25 cellular contexts compared by ENCODE assay signal in the genomic region with DNA sequence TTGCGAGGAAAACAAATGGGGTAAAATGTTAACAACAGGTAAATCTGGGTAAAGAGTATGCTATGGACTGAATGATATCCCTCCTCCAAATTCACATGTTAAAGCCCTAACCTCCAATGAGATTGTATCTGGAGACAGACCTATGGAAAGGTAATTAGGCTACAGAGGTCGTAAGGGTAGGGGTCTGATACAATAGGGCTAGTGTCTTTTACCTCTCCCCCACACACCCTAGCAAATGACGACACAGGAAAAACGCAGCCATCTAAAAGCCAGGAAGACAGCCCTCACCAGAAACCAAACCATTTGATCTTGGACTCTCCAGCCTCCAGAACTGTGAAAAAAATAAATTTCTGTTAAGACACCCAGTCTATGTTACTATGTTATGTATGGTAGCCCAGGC. TPM values are rescaled to one million over a fixed set of nuclear protein-coding genes. Genes with fewer than 3 reads are reported as not detected.
A peak's percentile ranks its signal among the peaks of the same experiment; 100 is the strongest.
DNase-seq lines count a peak whose midpoint lies in the region; ATAC-seq and TF ChIP-seq lines count a peak whose summit lies in the region.
"Had no signal": no experiment of that assay in that cellular context is flagged by ENCODE, and none has a peak within 500 bp of the region (broad histone marks: within the 10 kb centered on the region; RNA-seq: fewer than 3 reads in every experiment).

No MANE protein-coding gene starts in this region.

- no CpG with 5 or more reads among the region's 4 CpGs for WGBS in mesendoderm (ENCODE audit: extremely low coverage, insufficient coverage, low lambda C conversion rate)

- H3K27me3 Mint-ChIP-seq in activated T-helper 1 cell treated with anti-CD3 and anti-CD28 coated beads, Interleukin-12 subunit alpha, Interleukin-12 subunit beta, Interleukin-2, Interleukin-4 antibody, amounts not matched to agents 30 ng/mL and 10 ng/mL and 1 ng/mL, durations not matched to agents 14 hours and 24 hours and 36 hours (ENCODE audit: insufficient read depth) = no peaks in the 10 kb centered on the region
- H3K27me3 Mint-ChIP-seq: activated CD4-positive, alpha-beta T cell treated with anti-CD3 and anti-CD28 coated beads, Interleukin-2, amount 10 ng/mL, durations not matched to agents 7 days and 5 days; activated naive CD8-positive, alpha-beta T cell treated with anti-CD3 and anti-CD28 coated beads, Interleukin-2, amount 50 U/mL, for 24 hours; naive B cell; stimulated activated memory B cell treated with anti-CD40 and anti-IgM and Interleukin-4, amounts not matched to agents 10 μg/mL and 1 μg/mL and 100 μg/mL, for 72 hours had no signal

- peaks cover 57% of the 10 kb centered on the region for H3K4me1 ChIP-seq in ACC112 (ENCODE audit: control insufficient read depth, insufficient read depth, low read length, unreplicated experiment)
- peaks cover 15% of the 10 kb centered on the region for H3K4me1 ChIP-seq in HUES48 (ENCODE audit: control insufficient read depth, insufficient read depth, low read length)
- peaks cover 6% of the 10 kb centered on the region for H3K4me1 ChIP-seq in mesendoderm (ENCODE audit: control insufficient read depth, low read depth, low read length)
- H3K4me1 ChIP-seq: BE2C had no signal

- H4K8ac ChIP-seq in mesendoderm (ENCODE audit: low read depth, low read length) = no peak overlapping the region

- H3K4ac ChIP-seq in mesendoderm (ENCODE audit: low read depth, low read length) = no peak overlapping the region

- no peak overlapping the region for H3K4me3 Mint-ChIP-seq in activated T-helper 1 cell treated with anti-CD3 and anti-CD28 coated beads, Interleukin-12 subunit alpha, Interleukin-12 subunit beta, Interleukin-2, Interleukin-4 antibody, amounts not matched to agents 30 ng/mL and 10 ng/mL and 1 ng/mL, durations not matched to agents 14 hours and 24 hours and 36 hours
- H3K4me3 Mint-ChIP-seq: activated CD4-positive, alpha-beta T cell treated with anti-CD3 and anti-CD28 coated beads, Interleukin-2, amount 10 ng/mL, durations not matched to agents 7 days and 5 days; activated naive CD8-positive, alpha-beta T cell treated with anti-CD3 and anti-CD28 coated beads, Interleukin-2, amount 50 U/mL, for 24 hours; CD8-positive, alpha-beta memory T cell; mesothelial cell of epicardium; naive B cell; stimulated activated memory B cell treated with anti-CD40 and anti-IgM and Interleukin-4, amounts not matched to agents 10 μg/mL and 1 μg/mL and 100 μg/mL, for 72 hours had no signal

- H3K79me1 ChIP-seq in mesendoderm (ENCODE audit: low read length) = no peaks in the 10 kb centered on the region

- no peak overlapping the region for H2AK5ac ChIP-seq in mesendoderm (ENCODE audit: low read length)

- peaks cover 17% of the 10 kb centered on the region for H3K36me3 Mint-ChIP-seq in activated T-helper 1 cell treated with anti-CD3 and anti-CD28 coated beads, Interleukin-12 subunit alpha, Interleukin-12 subunit beta, Interleukin-2, Interleukin-4 antibody, amounts not matched to agents 30 ng/mL and 10 ng/mL and 1 ng/mL, durations not matched to agents 14 hours and 24 hours and 36 hours (ENCODE audit: low read depth)

- peaks cover 7% of the 10 kb centered on the region for H3K79me2 ChIP-seq in ACC112 (ENCODE audit: control insufficient read depth, insufficient read depth, low read length, unreplicated experiment)
- no peaks in the 10 kb centered on the region for H3K79me2 ChIP-seq in mesendoderm (ENCODE audit: control insufficient read depth, insufficient read depth, low read length)

- intact Hi-C loops in activated T-helper 1 cell treated with anti-CD3 and anti-CD28 coated beads, Interleukin-12 subunit alpha, Interleukin-12 subunit beta, Interleukin-2, Interleukin-4 antibody, amounts not matched to agents 30 ng/mL and 10 ng/mL and 1 ng/mL, durations not matched to agents 14 hours and 24 hours and 36 hours (cut with micrococcal nuclease) = no loop called here
- intact Hi-C loops in head of caudate nucleus (cut with DNase I) = no loop called here

- H3K4me1 Mint-ChIP-seq in activated T-helper 1 cell treated with anti-CD3 and anti-CD28 coated beads, Interleukin-12 subunit alpha, Interleukin-12 subunit beta, Interleukin-2, Interleukin-4 antibody, amounts not matched to agents 30 ng/mL and 10 ng/mL and 1 ng/mL, durations not matched to agents 14 hours and 24 hours and 36 hours (ENCODE audit: low read depth) = peaks cover 28% of the 10 kb centered on the region

- in situ Hi-C loops in brain microvascular endothelial cell (cut with HindIII; ENCODE audit: low pct_ligation_motif_present, low sequenced_read_pairs) (no loop called here), GM13977 (cut with MboI; ENCODE audit: low pct_unique_long_range_greater_than_20kb, low sequenced_read_pairs, unreplicated experiment) (no loop called here)

- H2BK5ac ChIP-seq in mesendoderm (ENCODE audit: low read length) = no peak overlapping the region

- H3K9me3 ChIP-seq in HUES48 (ENCODE audit: control insufficient read depth, insufficient read depth, low read length) = no peaks in the 10 kb centered on the region
- H3K9me3 ChIP-seq: BE2C, left ventricle myocardium inferior, transverse colon had no signal

- no peak overlapping the region for H3K9ac ChIP-seq in HUES48 (ENCODE audit: low read depth, low read length)
- no peak overlapping the region for H3K9ac ChIP-seq in mesendoderm (ENCODE audit: low read length)

- no peak overlapping the region for H3K27ac ChIP-seq in ACC112 (ENCODE audit: low read depth, low read length)
- H3K27ac ChIP-seq in HUES48 (ENCODE audit: low read depth, low read length) = peak overlapping the region; percentile 46
- H3K27ac ChIP-seq in brain microvascular endothelial cell = peak overlapping the region; percentile 87
- no peak overlapping the region for H3K27ac ChIP-seq in mesendoderm (ENCODE audit: low read depth, low read length)

- DNase-seq in brain microvascular endothelial cell (no peak), mesendoderm (peak; percentile 36), head of caudate nucleus (no peak), GM13977 (ENCODE audit: low spot score) (no peak)
- no peak for DNase-seq in activated T-helper 1 cell treated with anti-CD3 and anti-CD28 coated beads, Interleukin-12 subunit alpha, Interleukin-12 subunit beta, Interleukin-2, Interleukin-4 antibody, amounts not matched to agents 30 ng/mL and 10 ng/mL and 1 ng/mL, durations not matched to agents 14 hours and 24 hours and 36 hours (ENCODE audit: low spot score)
- DNase-seq: activated CD4-positive, alpha-beta T cell treated with anti-CD3 and anti-CD28 coated beads, Interleukin-2, amount 10 ng/mL, durations not matched to agents 7 days and 5 days; activated gamma-delta T cell treated with Interleukin-2 at 50 U/mL for 16 hours; activated naive CD8-positive, alpha-beta T cell treated with anti-CD3 and anti-CD28 coated beads, Interleukin-2, amount 50 U/mL, for 24 hours; activated T-cell treated with anti-CD3 and anti-CD28 coated beads, Interleukin-2, amount 50 U/mL, for 1 hour; BE2C; CD8-positive, alpha-beta memory T cell; H7; left ventricle myocardium inferior; naive B cell; NCI-H1092; NCI-H1694; NCI-H2171; T-helper 1 cell; transverse colon had no signal

- H3K9me3 Mint-ChIP-seq in activated T-helper 1 cell treated with anti-CD3 and anti-CD28 coated beads, Interleukin-12 subunit alpha, Interleukin-12 subunit beta, Interleukin-2, Interleukin-4 antibody, amounts not matched to agents 30 ng/mL and 10 ng/mL and 1 ng/mL, durations not matched to agents 14 hours and 24 hours and 36 hours = no peaks in the 10 kb centered on the region
- H3K9me3 Mint-ChIP-seq: activated CD4-positive, alpha-beta T cell treated with anti-CD3 and anti-CD28 coated beads, Interleukin-2, amount 10 ng/mL, durations not matched to agents 7 days and 5 days; activated naive CD8-positive, alpha-beta T cell treated with anti-CD3 and anti-CD28 coated beads, Interleukin-2, amount 50 U/mL, for 24 hours; CD8-positive, alpha-beta memory T cell; mesothelial cell of epicardium; naive B cell; stimulated activated memory B cell treated with anti-CD40 and anti-IgM and Interleukin-4, amounts not matched to agents 10 μg/mL and 1 μg/mL and 100 μg/mL, for 72 hours had no signal

- H3K36me3 ChIP-seq in ACC112 (ENCODE audit: insufficient read depth, low read length) = peaks cover 14% of the 10 kb centered on the region
- peaks cover 17% of the 10 kb centered on the region for H3K36me3 ChIP-seq in HUES48 (ENCODE audit: control insufficient read depth, insufficient read depth, low read length)
- no peaks in the 10 kb centered on the region for H3K36me3 ChIP-seq in brain microvascular endothelial cell (replicated peaks)
- no peaks in the 10 kb centered on the region for H3K36me3 ChIP-seq in mesendoderm (ENCODE audit: control insufficient read depth, insufficient read depth, low read length)

- H4K5ac ChIP-seq in mesendoderm (ENCODE audit: low read length) = no peak overlapping the region

- no peak overlapping the region for H2AFZ ChIP-seq in ACC112 (ENCODE audit: low read length, unreplicated experiment)

- no peak overlapping the region for H2BK120ac ChIP-seq in mesendoderm (ENCODE audit: low read depth, low read length)

- H3K23ac ChIP-seq in mesendoderm (ENCODE audit: low read length) = no peak overlapping the region

- no peak overlapping the region for H3K4me2 ChIP-seq in mesendoderm (ENCODE audit: low read length)

- H3K27ac Mint-ChIP-seq in activated T-helper 1 cell treated with anti-CD3 and anti-CD28 coated beads, Interleukin-12 subunit alpha, Interleukin-12 subunit beta, Interleukin-2, Interleukin-4 antibody, amounts not matched to agents 30 ng/mL and 10 ng/mL and 1 ng/mL, durations not matched to agents 14 hours and 24 hours and 36 hours = no peak overlapping the region
- H3K27ac Mint-ChIP-seq: activated CD4-positive, alpha-beta T cell treated with anti-CD3 and anti-CD28 coated beads, Interleukin-2, amount 10 ng/mL, durations not matched to agents 7 days and 5 days; activated naive CD8-positive, alpha-beta T cell treated with anti-CD3 and anti-CD28 coated beads, Interleukin-2, amount 50 U/mL, for 24 hours; mesothelial cell of epicardium; stimulated activated memory B cell treated with anti-CD40 and anti-IgM and Interleukin-4, amounts not matched to agents 10 μg/mL and 1 μg/mL and 100 μg/mL, for 72 hours had no signal

- H3K27me3 ChIP-seq in ACC112 (ENCODE audit: insufficient read depth, low read length) (no peaks in the 10 kb centered on the region), HUES48 (ENCODE audit: control insufficient read depth, insufficient read depth, low read length) (no peaks in the 10 kb centered on the region), brain microvascular endothelial cell (replicated peaks) (no peaks in the 10 kb centered on the region), mesendoderm (ENCODE audit: insufficient read depth, low read length, poor library complexity) (no peaks in the 10 kb centered on the region)
- H3K27me3 ChIP-seq: BE2C, dorsolateral prefrontal cortex, transverse colon had no signal

- H2BK15ac ChIP-seq in mesendoderm (replicated peaks; ENCODE audit: low read depth) = no peak overlapping the region

- ATAC-seq in HG02981 (IDR thresholded peaks at IDR 0.05; ENCODE audit: unreplicated experiment) = no peak
- ATAC-seq: activated naive CD8-positive, alpha-beta T cell treated with anti-CD3 and anti-CD28 coated beads, Interleukin-2, amount 50 U/mL, for 24 hours; stimulated activated memory B cell treated with anti-CD40 and anti-IgM and Interleukin-4, amounts not matched to agents 10 μg/mL and 1 μg/mL and 100 μg/mL, for 72 hours had no signal

- peak overlapping the region; percentile 48 for H3K4me3 ChIP-seq in ACC112 (ENCODE audit: low read depth, low read length)
- no peak overlapping the region for H3K4me3 ChIP-seq in HUES48 (ENCODE audit: low read depth, low read length)
- no peak overlapping the region for H3K4me3 ChIP-seq in brain microvascular endothelial cell (ENCODE audit: low read depth, low read length)
- no peak overlapping the region for H3K4me3 ChIP-seq in mesendoderm (ENCODE audit: low read length)
- H3K4me3 ChIP-seq: left ventricle myocardium inferior, transverse colon had no signal

- H3K56ac ChIP-seq in mesendoderm (ENCODE audit: low read length) = no peak overlapping the region

- no peak overlapping the region for H3K18ac ChIP-seq in mesendoderm (ENCODE audit: low read length)

- no peak for TF ChIP-seq CTCF in brain microvascular endothelial cell (IDR thresholded peaks at IDR 0.05; ENCODE audit: low read depth, low read length, missing control alignments)
- TF ChIP-seq CTCF in GM13977 (IDR thresholded peaks at IDR 0.05; ENCODE audit: extremely low read depth, insufficient read depth, missing control alignments) = no peak

RNA-seq across cellular contexts. Expression of gene CILK1, which starts 17.1 kb away (rescaled TPM):
- polyA plus RNA-seq in mesendoderm (2013, experiment 1 of 2) = 11.5 TPM
- 11.1 TPM for polyA plus RNA-seq in mesendoderm (2013, experiment 2 of 2)
- 11.7 and 12.5 TPM in 2 replicates for total RNA-seq in activated T-helper 1 cell treated with anti-CD3 and anti-CD28 coated beads, Interleukin-12 subunit alpha, Interleukin-12 subunit beta, Interleukin-2, Interleukin-4 antibody, amounts not matched to agents 30 ng/mL and 10 ng/mL and 1 ng/mL, durations not matched to agents 14 hours and 24 hours and 36 hours

RNA-seq across cellular contexts. Expression of gene FBXO9, which starts 20.6 kb away (rescaled TPM):
- polyA plus RNA-seq in mesendoderm (2013, experiment 1 of 2) = 26.3 TPM
- 26.9 TPM for polyA plus RNA-seq in mesendoderm (2013, experiment 2 of 2)
- 67.3 and 73.2 TPM in 2 replicates for total RNA-seq in activated T-helper 1 cell treated with anti-CD3 and anti-CD28 coated beads, Interleukin-12 subunit alpha, Interleukin-12 subunit beta, Interleukin-2, Interleukin-4 antibody, amounts not matched to agents 30 ng/mL and 10 ng/mL and 1 ng/mL, durations not matched to agents 14 hours and 24 hours and 36 hours

RNA-seq across cellular contexts. Expression of gene GSTA4, which starts 49.5 kb away (rescaled TPM):
- 9.4 TPM for polyA plus RNA-seq in mesendoderm (2013, experiment 1 of 2)
- polyA plus RNA-seq in mesendoderm (2013, experiment 2 of 2) = 9.3 TPM
- 35.8 and 38.7 TPM in 2 replicates for total RNA-seq in activated T-helper 1 cell treated with anti-CD3 and anti-CD28 coated beads, Interleukin-12 subunit alpha, Interleukin-12 subunit beta, Interleukin-2, Interleukin-4 antibody, amounts not matched to agents 30 ng/mL and 10 ng/mL and 1 ng/mL, durations not matched to agents 14 hours and 24 hours and 36 hours

Comparison
In these comparisons a context has a peak if more than half of its experiments do, and no peak if none do; other contexts are left out.
1. H3K27ac ChIP-seq: peak in HUES48 (single experiment) and brain microvascular endothelial cell (single experiment); none in ACC112 (single experiment) and mesendoderm (single experiment).